In the genomic region with DNA sequence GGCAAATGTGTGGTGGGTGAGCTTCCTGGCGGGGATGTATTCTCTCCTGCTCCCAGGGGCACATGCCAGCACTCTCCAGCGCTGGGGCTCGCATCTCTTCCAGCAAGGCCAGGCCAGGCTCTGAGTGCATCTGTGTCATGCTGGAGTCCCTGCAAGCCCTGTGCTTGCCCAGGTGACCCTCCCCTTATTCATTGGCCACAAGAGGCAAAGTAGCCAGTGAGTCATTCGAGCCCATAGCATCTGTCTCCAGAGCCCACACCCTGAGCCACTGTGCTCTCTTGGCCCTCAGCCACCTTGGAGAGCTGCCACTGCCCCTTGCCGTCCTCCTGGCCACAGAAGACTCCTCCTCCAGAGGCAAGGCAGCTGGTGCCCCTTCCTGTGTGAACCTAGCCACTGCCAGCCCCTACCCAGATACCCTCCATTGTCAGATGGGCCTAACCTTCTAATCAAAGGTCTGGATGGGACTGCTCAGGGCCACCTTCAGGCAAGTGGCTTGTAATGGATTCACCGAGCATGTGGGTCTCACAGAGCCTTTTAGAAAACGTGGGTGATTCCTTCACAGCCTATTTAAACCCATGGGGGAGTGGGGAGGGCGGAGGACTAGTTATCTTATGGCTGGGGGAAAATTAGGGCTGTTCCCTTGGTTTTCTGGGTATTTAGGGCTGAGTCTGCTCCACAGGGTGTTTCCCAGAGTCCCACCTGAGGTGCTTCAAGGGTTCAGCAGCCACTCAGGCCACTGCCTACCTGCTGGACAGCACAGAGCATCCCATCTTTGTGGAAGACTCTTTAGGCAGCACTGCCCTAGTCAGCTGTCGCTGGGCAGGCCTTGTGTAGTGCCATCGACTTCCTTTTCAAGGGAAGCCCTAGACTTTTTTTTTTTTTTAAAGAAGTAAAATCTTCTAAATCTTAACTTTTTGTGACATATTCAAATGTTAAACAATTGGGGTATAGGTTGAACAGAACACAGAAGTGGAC, we compare ENCODE assay signal across 10 cellular contexts.
DNase-seq lines count a peak whose midpoint lies in the region; ATAC-seq, FAIRE-seq and TF ChIP-seq lines count a peak whose summit lies in the region.
"Had no signal": no experiment of that assay in that cellular context is flagged by ENCODE, and none has a peak within 500 bp of the region (broad histone marks: within the 10 kb centered on the region; RNA-seq: fewer than 3 reads in every experiment).

No MANE protein-coding gene starts in this region.

- peaks cover 3% of the 10 kb centered on the region for H3K4me1 ChIP-seq in cardiac muscle cell (ENCODE audit: low read depth)
- H3K4me1 ChIP-seq in fibroblast of lung (ENCODE audit: control insufficient read depth, extremely low read depth, insufficient read depth, low read length), result no peaks in the 10 kb centered on the region
- no peaks in the 10 kb centered on the region for H3K4me1 ChIP-seq in foreskin keratinocyte

- no peak overlapping the region for H3K4me2 ChIP-seq in fibroblast of lung (ENCODE audit: extremely low read depth, insufficient read depth, low read length)

- ATAC-seq in left ventricle myocardium superior (no peak), GM21526 (IDR thresholded peaks at IDR 0.05; ENCODE audit: low FRiP score, unreplicated experiment) (no peak), foreskin keratinocyte (no peak)
- ATAC-seq: stimulated activated naive CD8-positive, alpha-beta T cell treated with anti-CD3 and anti-CD28 coated beads, Interleukin-15, amount 100 ng/mL, for 72 hours had no signal

- peaks cover 2% of the 10 kb centered on the region for H4K20me1 ChIP-seq in fibroblast of lung (ENCODE audit: control insufficient read depth, extremely low read depth, insufficient read depth, low read length)

- H3K27ac ChIP-seq in cardiac muscle cell (no peak overlapping the region), fibroblast of lung (ENCODE audit: insufficient read depth, low read length) (no peak overlapping the region), foreskin keratinocyte (no peak overlapping the region)

- no peak overlapping the region for H3K9ac ChIP-seq in fibroblast of lung (ENCODE audit: insufficient read depth, low read length)

- H3K36me3 ChIP-seq in cardiac muscle cell (no peaks in the 10 kb centered on the region), fibroblast of lung (ENCODE audit: control insufficient read depth, insufficient read depth, low read length) (no peaks in the 10 kb centered on the region)

- intact Hi-C loops in left ventricle myocardium superior (cut with micrococcal nuclease) (no loop called here), posterior vena cava (cut with DNase I) (no loop called here)

- H3K9me3 ChIP-seq in cardiac muscle cell (ENCODE audit: low read depth) (no peaks in the 10 kb centered on the region), fibroblast of lung (ENCODE audit: control insufficient read depth, insufficient read depth, low read depth, low read length) (no peaks in the 10 kb centered on the region)

- H3K27me3 ChIP-seq in cardiac muscle cell, result no peaks in the 10 kb centered on the region
- peaks cover 2% of the 10 kb centered on the region for H3K27me3 ChIP-seq in fibroblast of lung (ENCODE audit: control insufficient read depth, insufficient read depth, low read length)
- peaks cover 12% of the 10 kb centered on the region for H3K27me3 ChIP-seq in foreskin keratinocyte

- peak; percentile 81 for FAIRE-seq in RCC 7860 (lab: Jason Lieb, UNC)

- no peak overlapping the region for H2AFZ ChIP-seq in fibroblast of lung (ENCODE audit: low read length)

- TF ChIP-seq CTCF in cardiac muscle cell (IDR thresholded peaks at IDR 0.05; ENCODE audit: low read depth, low read length) (no peak), fibroblast of lung (conservative IDR thresholded peaks at IDR 0.05 in 1 of 2, IDR thresholded peaks at IDR 0.05 in 1 of 2; ENCODE audit: low read depth in 1 of 2, low read length in 2 of 2) (no peak), foreskin keratinocyte (conservative IDR thresholded peaks at IDR 0.05) (no peak)

- no peak overlapping the region for H3K4me3 ChIP-seq in cardiac muscle cell
- H3K4me3 ChIP-seq in fibroblast of lung (replicated peaks in 1 of 4; ENCODE audit: control extremely low read depth in 1 of 4, insufficient read depth in 1 of 4, low read depth in 3 of 4, low read length in 4 of 4), result no peak overlapping the region

- no peaks in the 10 kb centered on the region for H3K79me2 ChIP-seq in fibroblast of lung (ENCODE audit: control insufficient read depth, insufficient read depth, low read length)

- DNase-seq in cardiac muscle cell (ENCODE audit: low read depth in 1 of 2, low spot score in 1 of 2) (peak; percentile 22 to 32), left ventricle myocardium superior (no peak), RCC 7860 (ENCODE audit: low spot score) (peak; percentile 81), fibroblast of lung (ENCODE audit: low read depth in 2 of 2) (peak; percentile 57 to 72), NCI-H1436 (lab: John Stamatoyannopoulos, UW) (no peak), posterior vena cava (ENCODE audit: low spot score) (no peak), foreskin keratinocyte (no peak)
- DNase-seq: NCI-H82; stimulated activated naive CD8-positive, alpha-beta T cell treated with anti-CD3 and anti-CD28 coated beads, Interleukin-15, amount 100 ng/mL, for 72 hours had no signal

Comparison
In these comparisons a context has a peak if more than half of its experiments do, and no peak if none do; other contexts are left out.
1. DNase-seq: peak in cardiac muscle cell (2 of 2), RCC 7860 (single experiment) and fibroblast of lung (2 of 2); none in left ventricle myocardium superior (single experiment), NCI-H1436 (single experiment), posterior vena cava (single experiment) and foreskin keratinocyte (0 of 2).